In the genomic region with DNA sequence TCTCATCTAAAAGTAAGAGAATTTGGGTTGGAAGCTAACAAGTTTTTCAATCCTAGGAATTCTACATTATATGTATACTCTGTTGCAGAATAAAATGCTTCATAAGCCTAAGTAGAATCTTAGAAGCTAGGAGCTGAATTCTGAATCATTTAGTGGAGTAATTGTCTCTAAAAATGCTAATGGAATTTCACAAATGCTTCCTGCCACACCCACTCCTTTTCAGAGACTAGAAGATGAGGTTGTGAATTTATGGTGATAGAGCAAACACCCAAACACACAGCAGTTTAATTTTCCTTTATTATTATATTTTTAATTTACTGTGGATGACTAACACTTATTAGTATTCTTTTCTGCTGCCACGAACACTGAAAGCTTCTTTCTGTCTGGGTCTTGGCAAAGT, we compare ENCODE assay signal across 20 cellular contexts.
DNase-seq lines count a peak whose midpoint lies in the region; ATAC-seq, FAIRE-seq and TF ChIP-seq lines count a peak whose summit lies in the region.
"Had no signal": no experiment of that assay in that cellular context is flagged by ENCODE, and none has a peak within 500 bp of the region (broad histone marks: within the 10 kb centered on the region; RNA-seq: fewer than 3 reads in every experiment).

No MANE protein-coding gene starts in this region.

- H3K36me3 Mint-ChIP-seq in astrocyte (ENCODE audit: low read depth, unreplicated experiment), result peaks cover 3% of the 10 kb centered on the region
- no peaks in the 10 kb centered on the region for H3K36me3 Mint-ChIP-seq in activated naive CD8-positive, alpha-beta T cell treated with anti-CD3 and anti-CD28 coated beads, Interleukin-2, amount 50 U/mL, for 24 hours (ENCODE audit: low read depth)

- FAIRE-seq in astrocyte (lab: Jason Lieb, UNC), result no peak
- FAIRE-seq: H54 had no signal

- H3K36me3 ChIP-seq in astrocyte (ENCODE audit: insufficient read depth, low read length) (no peaks in the 10 kb centered on the region), HAP-1 (replicated peaks) (no peaks in the 10 kb centered on the region)
- H3K36me3 ChIP-seq: Peyer's patch had no signal

- intact Hi-C loops in left ventricle myocardium superior (cut with micrococcal nuclease), result no loop called here

- DNase-seq in A172 (ENCODE audit: low spot score) (peak; percentile 61), M059J (ENCODE audit: low read depth) (peak; percentile 40), astrocyte (ENCODE audit: low read depth) (peak; percentile 17), foreskin keratinocyte (peak; percentile 3 to 17), left ventricle myocardium superior (no peak), HAP-1 (ENCODE audit: low spot score in 2 of 2) (no peak)
- DNase-seq in activated naive CD8-positive, alpha-beta T cell treated with anti-CD3 and anti-CD28 coated beads, Interleukin-2, amount 50 U/mL, for 24 hours, result no peak
- DNase-seq: 8988T; KBM-7; NCI-H1092 treated with DMSO at 0.1 percent for 48 hours; NCI-H1436 treated with DMSO at 0.1 percent for 48 hours; NCI-H1930; NCI-H510A; NCI-H774; NK-92 treated with Interleukin-12 subunit alpha and Interleukin-12 subunit beta, amount 100 ng/mL, for 24 hours; Peyer's patch had no signal

- H3K27ac Mint-ChIP-seq in astrocyte (ENCODE audit: unreplicated experiment), result no peak overlapping the region
- H3K27ac Mint-ChIP-seq in activated naive CD8-positive, alpha-beta T cell treated with anti-CD3 and anti-CD28 coated beads, Interleukin-2, amount 50 U/mL, for 24 hours, result no peak overlapping the region
- H3K27ac Mint-ChIP-seq: B cell had no signal

- no peak overlapping the region for H3K4me3 ChIP-seq in astrocyte (ENCODE audit: insufficient read depth, low read depth, low read length)
- H3K4me3 ChIP-seq in HAP-1, result no peak overlapping the region
- H3K4me3 ChIP-seq: Peyer's patch had no signal

- H4K20me1 ChIP-seq in astrocyte (ENCODE audit: insufficient read depth, low read length), result no peaks in the 10 kb centered on the region

- H3K9ac ChIP-seq in astrocyte (ENCODE audit: low read length), result no peak overlapping the region

- ATAC-seq in foreskin keratinocyte (no peak), left ventricle myocardium superior (no peak), GM21447 (IDR thresholded peaks at IDR 0.05; ENCODE audit: unreplicated experiment) (no peak)
- ATAC-seq in activated naive CD8-positive, alpha-beta T cell treated with anti-CD3 and anti-CD28 coated beads, Interleukin-2, amount 50 U/mL, for 24 hours, result no peak

- no peak overlapping the region for H3K27ac ChIP-seq in astrocyte (ENCODE audit: low read depth, low read length)
- H3K27ac ChIP-seq in foreskin keratinocyte, result no peak overlapping the region
- H3K27ac ChIP-seq: Peyer's patch had no signal

- no peaks in the 10 kb centered on the region for H3K79me2 ChIP-seq in astrocyte (ENCODE audit: insufficient read depth, low read length)

- in situ Hi-C loops in HAP-1 (cut with MboI; ENCODE audit: low sequenced_read_pairs), result no loop called here

- no peak overlapping the region for H3K4me3 Mint-ChIP-seq in astrocyte (ENCODE audit: unreplicated experiment)
- H3K4me3 Mint-ChIP-seq in activated naive CD8-positive, alpha-beta T cell treated with anti-CD3 and anti-CD28 coated beads, Interleukin-2, amount 50 U/mL, for 24 hours, result no peak overlapping the region
- H3K4me3 Mint-ChIP-seq: B cell, CD14-positive monocyte had no signal

- no peak for TF ChIP-seq CTCF in astrocyte (IDR thresholded peaks at IDR 0.05; ENCODE audit: insufficient read depth, low read depth, low read length)
- no peak for TF ChIP-seq CTCF in foreskin keratinocyte (conservative IDR thresholded peaks at IDR 0.05)

- H3K27me3 ChIP-seq in astrocyte (ENCODE audit: insufficient read depth, low read length), result no peaks in the 10 kb centered on the region
- H3K27me3 ChIP-seq in foreskin keratinocyte, result no peaks in the 10 kb centered on the region
- no peaks in the 10 kb centered on the region for H3K27me3 ChIP-seq in HAP-1 (ENCODE audit: low read depth)
- H3K27me3 ChIP-seq: Peyer's patch had no signal

- no peaks in the 10 kb centered on the region for H3K27me3 Mint-ChIP-seq in astrocyte (ENCODE audit: low read depth, unreplicated experiment)
- H3K27me3 Mint-ChIP-seq in activated naive CD8-positive, alpha-beta T cell treated with anti-CD3 and anti-CD28 coated beads, Interleukin-2, amount 50 U/mL, for 24 hours, result no peaks in the 10 kb centered on the region
- H3K27me3 Mint-ChIP-seq: B cell had no signal

- no peak overlapping the region for H2AFZ ChIP-seq in astrocyte (ENCODE audit: low read depth, low read length)

- peaks cover 22% of the 10 kb centered on the region for H3K4me1 Mint-ChIP-seq in astrocyte (ENCODE audit: low read depth, unreplicated experiment)
- no peaks in the 10 kb centered on the region for H3K4me1 Mint-ChIP-seq in activated naive CD8-positive, alpha-beta T cell treated with anti-CD3 and anti-CD28 coated beads, Interleukin-2, amount 50 U/mL, for 24 hours
- H3K4me1 Mint-ChIP-seq: B cell had no signal

- H3K4me1 ChIP-seq in astrocyte (ENCODE audit: insufficient read depth, low read length) (no peaks in the 10 kb centered on the region), foreskin keratinocyte (peaks cover 6% of the 10 kb centered on the region), HAP-1 (no peaks in the 10 kb centered on the region)
- H3K4me1 ChIP-seq: Peyer's patch had no signal

- peaks cover 11% of the 10 kb centered on the region for H3K9me3 Mint-ChIP-seq in astrocyte (ENCODE audit: unreplicated experiment)
- peaks cover 6% of the 10 kb centered on the region for H3K9me3 Mint-ChIP-seq in activated naive CD8-positive, alpha-beta T cell treated with anti-CD3 and anti-CD28 coated beads, Interleukin-2, amount 50 U/mL, for 24 hours

- H3K9me3 ChIP-seq in astrocyte (ENCODE audit: insufficient read depth, low read depth, low read length) (no peaks in the 10 kb centered on the region), HAP-1 (no peaks in the 10 kb centered on the region)
- H3K9me3 ChIP-seq: Peyer's patch had no signal

- H3K4me2 ChIP-seq in astrocyte (ENCODE audit: low read length), result no peak overlapping the region

Comparison
In these comparisons a context has a peak if more than half of its experiments do, and no peak if none do; other contexts are left out.
1. DNase-seq: peak in A172 (single experiment), M059J (single experiment), astrocyte (single experiment) and foreskin keratinocyte (2 of 2); none in left ventricle myocardium superior (single experiment), activated naive CD8-positive, alpha-beta T cell treated with anti-CD3 and anti-CD28 coated beads, Interleukin-2, amount 50 U/mL, for 24 hours (single experiment) and HAP-1 (0 of 2).